ENCODE assay signal across 18 cellular contexts in genomic region chr10:33276282-33276923, GRCh38. TPM values are rescaled to one million over a fixed set of nuclear protein-coding genes. Genes with fewer than 3 reads are reported as not detected.
DNase-seq lines count a peak whose midpoint lies in the region; ATAC-seq, FAIRE-seq and TF ChIP-seq lines count a peak whose summit lies in the region.
"Had no signal": no experiment of that assay in that cellular context is flagged by ENCODE, and none has a peak within 500 bp of the region (broad histone marks: within the 10 kb centered on the region; RNA-seq: fewer than 3 reads in every experiment).

No MANE protein-coding gene starts in this region.

- H3K9me3 Mint-ChIP-seq in nephron, result no peaks in the 10 kb centered on the region
- H3K9me3 Mint-ChIP-seq in immature natural killer cell, result no peaks in the 10 kb centered on the region
- H3K9me3 Mint-ChIP-seq: CD8-positive, alpha-beta T cell; H9 had no signal

- peaks cover 44% of the 10 kb centered on the region for H3K36me3 Mint-ChIP-seq in nephron (ENCODE audit: low read depth)
- H3K36me3 Mint-ChIP-seq in immature natural killer cell, result no peaks in the 10 kb centered on the region
- H3K36me3 Mint-ChIP-seq: CD8-positive, alpha-beta T cell had no signal

- H2AFZ ChIP-seq in endothelial cell of umbilical vein (ENCODE audit: low read depth, low read length), result no peak overlapping the region

- CTCF ChIA-PET in endothelial cell of umbilical vein (lab: Charles Lee), result interaction anchor here (0.6 to 1.5 kb wide), 6 partner anchors 12 to 537 kb away, joined by 3 to 4 read pairs (median 4); no protein-coding TSS in a partner anchor

- peaks cover 84% of the 10 kb centered on the region for H3K79me2 ChIP-seq in endothelial cell of umbilical vein (ENCODE audit: control insufficient read depth, insufficient read depth, low read length)

- peak overlapping the region; percentile 20 for H3K9ac ChIP-seq in endothelial cell of umbilical vein (replicated peaks; ENCODE audit: extremely low read depth, insufficient read depth, low read length)

- ATAC-seq in right cardiac atrium (no peak), left cardiac atrium (no peak)
- ATAC-seq: CD8-positive, alpha-beta T cell; esophagus mucosa; left lobe of liver had no signal

- no peak for FAIRE-seq in endothelial cell of umbilical vein (lab: Jason Lieb, UNC)

- TF ChIP-seq CTCF in endothelial cell of umbilical vein (IDR thresholded peaks at IDR 0.05; ENCODE audit: extremely low read depth in 1 of 2, insufficient read depth in 1 of 2, low read depth in 1 of 2, low read length in 2 of 2), result no peak
- no peak for TF ChIP-seq CTCF in nephron (IDR thresholded peaks at IDR 0.05; ENCODE audit: unreplicated experiment in 3 of 3)
- no peak for TF ChIP-seq CTCF in adrenal gland (IDR thresholded peaks at IDR 0.05)

- TSS peak; percentile 14 for BruUV-seq in endothelial cell of umbilical vein (replicated peaks; lab: Mats Ljungman, UMichigan)

- H3K27ac ChIP-seq in right cardiac atrium (ENCODE audit: low read length) (peak overlapping the region; percentile 73), endothelial cell of umbilical vein (ENCODE audit: insufficient read depth, low read depth, low read length) (peak overlapping the region; percentile 73), adrenal gland (peak overlapping the region in 1 of 5 donors; percentile 6)
- H3K27ac ChIP-seq: HL-60, upper lobe of right lung had no signal

- H3K9me1 ChIP-seq in endothelial cell of umbilical vein (replicated peaks; ENCODE audit: control insufficient read depth, extremely low read depth, insufficient read depth, low read length), result no peaks in the 10 kb centered on the region

- H3K4me2 ChIP-seq in endothelial cell of umbilical vein (ENCODE audit: insufficient read depth, low read length), result no peak overlapping the region

- peaks cover 4 to 9% of the 10 kb centered on the region in 2 experiments for H3K36me3 ChIP-seq in endothelial cell of umbilical vein (ENCODE audit: control insufficient read depth in 2 of 2, extremely low read depth in 1 of 2, insufficient read depth in 2 of 2, low read length in 2 of 2)
- no peaks in the 10 kb centered on the region for H3K36me3 ChIP-seq in adrenal gland (replicated peaks in 1 of 2)
- H3K36me3 ChIP-seq: upper lobe of right lung had no signal

- H3K4me1 Mint-ChIP-seq in nephron (peaks cover 72% of the 10 kb centered on the region), immature natural killer cell (no peaks in the 10 kb centered on the region)

- H3K4me1 ChIP-seq in right cardiac atrium (ENCODE audit: control insufficient read depth, insufficient read depth, low read length) (peaks cover 20% of the 10 kb centered on the region), endothelial cell of umbilical vein (ENCODE audit: control insufficient read depth, extremely low read depth, insufficient read depth, low read length) (peaks cover 55% of the 10 kb centered on the region), adrenal gland (replicated peaks in 1 of 2) (peaks cover 11 to 36% of the 10 kb centered on the region in 2 donors)

- no peak overlapping the region for H3K4me3 ChIP-seq in right cardiac atrium (ENCODE audit: low read length)
- no peak overlapping the region for H3K4me3 ChIP-seq in endothelial cell of umbilical vein (replicated peaks in 1 of 3; ENCODE audit: insufficient read depth in 1 of 3, low read depth in 1 of 3, low read length in 3 of 3)
- no peak overlapping the region for H3K4me3 ChIP-seq in adrenal gland
- H3K4me3 ChIP-seq: upper lobe of right lung had no signal

- H3K27me3 Mint-ChIP-seq in nephron (ENCODE audit: low read depth) (no peaks in the 10 kb centered on the region), immature natural killer cell (ENCODE audit: low read depth in 3 of 3) (peaks cover 3 to 19% (median 8%) of the 10 kb centered on the region in 3 donors)

- DNase-seq in right cardiac atrium, result no peak
- DNase-seq in left cardiac atrium, result no peak
- no peak for DNase-seq in endothelial cell of umbilical vein (ENCODE audit: low read depth, low spot score)
- DNase-seq in superior temporal gyrus (ENCODE audit: extremely low spot score), result no peak
- no peak for DNase-seq in adrenal gland
- DNase-seq in immature natural killer cell, result no peak
- no peak for DNase-seq in globus pallidus (ENCODE audit: low spot score)
- DNase-seq: activated naive CD4-positive, alpha-beta T cell treated with Interleukin-2 at 50 U/mL for 16 hours; CD8-positive, alpha-beta T cell; H9; NCI-H2107; stimulated activated CD4-positive, alpha-beta T cell treated with anti-CD3 and anti-CD28 coated beads, Interleukin-12 subunit alpha, Interleukin-12 subunit beta, amount 100 ng/mL, for 4 hours; stimulated activated naive CD4-positive, alpha-beta T cell; upper lobe of right lung had no signal

- H3K27me3 ChIP-seq in right cardiac atrium (ENCODE audit: control insufficient read depth, insufficient read depth) (no peaks in the 10 kb centered on the region), endothelial cell of umbilical vein (ENCODE audit: control insufficient read depth in 2 of 2, insufficient read depth in 2 of 2, low read length in 2 of 2) (no peaks in the 10 kb centered on the region), adrenal gland (no peaks in the 10 kb centered on the region)
- H3K27me3 ChIP-seq: upper lobe of right lung had no signal

- TF ChIP-seq POLR2A in endothelial cell of umbilical vein (IDR thresholded peaks at IDR 0.05; ENCODE audit: low read depth, low read length), result no peak
- TF ChIP-seq POLR2A in adrenal gland (IDR thresholded peaks at IDR 0.05), result no peak

- dilution Hi-C loops in endothelial cell of umbilical vein (cut with MboI; ENCODE audit: extremely low pct_ligation_motif_present, low sequenced_read_pairs), result no loop called here

- H3K27ac Mint-ChIP-seq in nephron (peak overlapping the region; percentile 6 to 51 (median 29)), immature natural killer cell (no peak overlapping the region)
- H3K27ac Mint-ChIP-seq: CD8-positive, alpha-beta T cell had no signal

- no peak overlapping the region for H3K4me3 Mint-ChIP-seq in nephron
- no peak overlapping the region for H3K4me3 Mint-ChIP-seq in immature natural killer cell
- H3K4me3 Mint-ChIP-seq: CD8-positive, alpha-beta T cell; H9 had no signal

- intact Hi-C loops in right cardiac atrium (cut with DNase I) (loop anchor here in 2 of 4 donors (10.0 kb wide), 1 partner anchor 48 kb away; no protein-coding TSS in a partner anchor), left cardiac atrium (cut with DNase I) (loop anchor here in 1 of 2 donors (2.0 kb wide), 1 partner anchor 48 kb away; no protein-coding TSS in a partner anchor), endothelial cell of umbilical vein (cut with micrococcal nuclease) (no loop called here), adrenal gland (cut with DNase I) (no loop called here)

- no peaks in the 10 kb centered on the region for H3K9me3 ChIP-seq in right cardiac atrium (ENCODE audit: control insufficient read depth, low read length)
- no peaks in the 10 kb centered on the region for H3K9me3 ChIP-seq in endothelial cell of umbilical vein (replicated peaks; ENCODE audit: control insufficient read depth, insufficient read depth, low read length)
- no peaks in the 10 kb centered on the region for H3K9me3 ChIP-seq in adrenal gland (replicated peaks in 1 of 3)
- H3K9me3 ChIP-seq: upper lobe of right lung had no signal

- WGBS in right cardiac atrium, result 56% methylated on average over 4 of the region's 4 CpGs
- 77 to 83% (median 82%) methylated on average over 4 of the region's 4 CpGs for WGBS in adrenal gland, 4 donors

- POLR2A ChIA-PET in endothelial cell of umbilical vein (lab: Charles Lee), result interaction anchor here (0.9 kb wide), 1 partner anchor 13 kb away, joined by 3 read pairs; no protein-coding TSS in a partner anchor

- no peaks in the 10 kb centered on the region for H4K20me1 ChIP-seq in endothelial cell of umbilical vein (replicated peaks; ENCODE audit: control insufficient read depth, extremely low read depth, insufficient read depth, low read length)

TF ChIP-seq in endothelial cell of umbilical vein, 7 proteins besides CTCF, POLR2A, EP300 and RAD21:
- TF ChIP-seq EZH2 (IDR thresholded peaks at IDR 0.05; ENCODE audit: borderline replicate concordance, low read depth, low read length, severe bottlenecking), result no peak
- no peak for TF ChIP-seq MAX (IDR thresholded peaks at IDR 0.05; ENCODE audit: insufficient read depth, insufficient read length)
- no peak for TF ChIP-seq JUN (IDR thresholded peaks at IDR 0.05; ENCODE audit: borderline replicate concordance, insufficient read depth, insufficient read length, low read depth)
- no peak for TF ChIP-seq POLR2AphosphoS5 (IDR thresholded peaks at IDR 0.05; ENCODE audit: insufficient read depth, low read depth, low read length)
- TF ChIP-seq MYC (IDR thresholded peaks at IDR 0.05; ENCODE audit: low read depth, low read length), result no peak
- no peak for TF ChIP-seq FOS (IDR thresholded peaks at IDR 0.05; ENCODE audit: borderline replicate concordance, insufficient read depth, low read length)
- no peak for TF ChIP-seq GATA2 (IDR thresholded peaks at IDR 0.05; ENCODE audit: insufficient read depth, insufficient read length, low read depth, low read length)

RNA-seq across cellular contexts. Expression of gene NRP1, which starts 58.1 kb away (rescaled TPM):
- total RNA-seq in right cardiac atrium (10 to 100 TPM; 92.2 to 98.8 (median 94.3) TPM), left cardiac atrium (100 to 1,000 TPM; 110 to 121 TPM), endothelial cell of umbilical vein (245 and 306 TPM in 2 replicates), adrenal gland (100 to 1,000 TPM in 4 of 8 donors, 10 to 100 TPM in 4; 56.3 to 151 (median 115) TPM)
- polyA plus RNA-seq in right cardiac atrium (37.7 TPM), endothelial cell of umbilical vein (104 and 122 TPM in 2 replicates), adrenal gland (10 to 100 TPM; 20.2 to 55.8 (median 27.9) TPM), immature natural killer cell (1 to 10 TPM in 1 of 3 donors, under 1 TPM in 2; 0.15 to 1.2 (median 0.65) TPM)
- polyA plus RNA-seq in endothelial cell of umbilical vein (2011; cell fraction: cytosol; rRNA removed), result 102 and 113 TPM in 2 replicates
- 172 and 240 TPM in 2 replicates for polyA plus RNA-seq in endothelial cell of umbilical vein (2011; cell fraction: nucleus; rRNA removed)
- 254 and 260 TPM in 2 replicates for polyA plus RNA-seq in endothelial cell of umbilical vein (2012)
- polyA minus RNA-seq in endothelial cell of umbilical vein, result 288 and 312 TPM in 2 replicates
- 21.4 TPM for polyA minus RNA-seq in endothelial cell of umbilical vein (2011; cell fraction: cytosol; rRNA and poly(A)+ RNA removed)
- polyA minus RNA-seq in endothelial cell of umbilical vein (2011; cell fraction: nucleus; rRNA and poly(A)+ RNA removed), result 288 and 311 TPM in 2 replicates
- total RNA-seq: CD8-positive, alpha-beta T cell had no signal

Comparison
In these comparisons a context has a peak if more than half of its experiments do, and no peak if none do; other contexts are left out.
1. H3K27ac Mint-ChIP-seq: peak in nephron (3 of 3); none in immature natural killer cell (0 of 6).